ENCODE assay signal across 15 cellular contexts in genomic region chr15:55016225-55016624, GRCh38.
DNase-seq lines count a peak whose midpoint lies in the region; ATAC-seq and TF ChIP-seq lines count a peak whose summit lies in the region.
"Had no signal": no experiment of that assay in that cellular context is flagged by ENCODE, and none has a peak within 500 bp of the region (broad histone marks: within the 10 kb centered on the region; RNA-seq: fewer than 3 reads in every experiment).

No MANE protein-coding gene starts in this region.

- no peaks in the 10 kb centered on the region for H3K27me3 ChIP-seq in H7 (ENCODE audit: control insufficient read depth, insufficient read depth, low read length)
- H3K27me3 ChIP-seq in CD4-positive, alpha-beta T cell (ENCODE audit: control insufficient read depth, insufficient read depth, low read length), result peaks cover 5% of the 10 kb centered on the region
- H3K27me3 ChIP-seq: BLaER1 had no signal

- H3K9ac ChIP-seq in SK-N-MC (ENCODE audit: insufficient read length), result no peak overlapping the region
- H3K9ac ChIP-seq: BLaER1 had no signal

- peaks cover 9% of the 10 kb centered on the region for H3K4me1 Mint-ChIP-seq in nephron
- no peaks in the 10 kb centered on the region for H3K4me1 Mint-ChIP-seq in CD4-positive, alpha-beta T cell (ENCODE audit: low read depth)
- no peaks in the 10 kb centered on the region for H3K4me1 Mint-ChIP-seq in naive thymus-derived CD8-positive, alpha-beta T cell

- no peak for ATAC-seq in CD4-positive, alpha-beta T cell (ENCODE audit: poor library complexity)
- no peak for ATAC-seq in naive thymus-derived CD8-positive, alpha-beta T cell

- DNase-seq in H7 (peak; percentile 37), SK-N-MC (ENCODE audit: low read depth, low spot score) (no peak), iPS-NIHi11 (ENCODE audit: low spot score) (peak; percentile 6), Kasumi-1 (lab: John Stamatoyannopoulos, UW) (no peak)
- no peak for DNase-seq in CD4-positive, alpha-beta T cell
- no peak for DNase-seq in naive thymus-derived CD8-positive, alpha-beta T cell
- DNase-seq: 8988T, AML-193, DMS53, GF-D8, HCEC 1CT, HFFc6 had no signal

- H3K4me3 Mint-ChIP-seq in nephron, result no peak overlapping the region
- H3K4me3 Mint-ChIP-seq in CD4-positive, alpha-beta T cell, result no peak overlapping the region
- H3K4me3 Mint-ChIP-seq in naive thymus-derived CD8-positive, alpha-beta T cell, result no peak overlapping the region
- H3K4me3 Mint-ChIP-seq: HFFc6 had no signal

- H3K27ac Mint-ChIP-seq in nephron, result peak overlapping the region in 2 of 3 experiments; percentile 36 to 69
- H3K27ac Mint-ChIP-seq in CD4-positive, alpha-beta T cell, result no peak overlapping the region
- H3K27ac Mint-ChIP-seq in naive thymus-derived CD8-positive, alpha-beta T cell, result no peak overlapping the region
- H3K27ac Mint-ChIP-seq: HFFc6 had no signal

- no peaks in the 10 kb centered on the region for H3K9me3 ChIP-seq in SK-N-MC (ENCODE audit: low read depth, low read length)
- no peaks in the 10 kb centered on the region for H3K9me3 ChIP-seq in CD4-positive, alpha-beta T cell (ENCODE audit: control insufficient read depth, low read length)
- H3K9me3 ChIP-seq: BLaER1 had no signal

- intact Hi-C loops in CD4-positive, alpha-beta T cell (cut with DNase I, micrococcal nuclease), result no loop called here

- H3K36me3 Mint-ChIP-seq in nephron (ENCODE audit: low read depth), result no peaks in the 10 kb centered on the region
- no peaks in the 10 kb centered on the region for H3K36me3 Mint-ChIP-seq in CD4-positive, alpha-beta T cell (ENCODE audit: low read depth)
- H3K36me3 Mint-ChIP-seq in naive thymus-derived CD8-positive, alpha-beta T cell, result no peaks in the 10 kb centered on the region

- no peak for TF ChIP-seq CTCF in nephron (IDR thresholded peaks at IDR 0.05; ENCODE audit: unreplicated experiment in 3 of 3)
- no peak for TF ChIP-seq CTCF in CD4-positive, alpha-beta T cell (IDR thresholded peaks at IDR 0.05)

- H3K36me3 ChIP-seq in H7 (replicated peaks; ENCODE audit: control insufficient read depth, insufficient read depth, low read length) (no peaks in the 10 kb centered on the region), SK-N-MC (ENCODE audit: insufficient read depth, low read length) (no peaks in the 10 kb centered on the region)
- H3K36me3 ChIP-seq: BLaER1 had no signal

- H3K27ac ChIP-seq in SK-N-MC, result no peak overlapping the region
- no peak overlapping the region for H3K27ac ChIP-seq in CD4-positive, alpha-beta T cell (ENCODE audit: low read depth, low read length)
- H3K27ac ChIP-seq: BLaER1, HL-60 had no signal

- CTCF ChIA-PET in CD4-positive, alpha-beta T cell (lab: Charles Lee), result no interaction called here

- no peaks in the 10 kb centered on the region for H3K27me3 Mint-ChIP-seq in nephron (ENCODE audit: low read depth)
- H3K27me3 Mint-ChIP-seq in CD4-positive, alpha-beta T cell, result peaks cover 7% of the 10 kb centered on the region
- H3K27me3 Mint-ChIP-seq in naive thymus-derived CD8-positive, alpha-beta T cell, result peaks cover 10 to 25% (median 11%) of the 10 kb centered on the region in 5 donors

- H3K4me3 ChIP-seq in H7 (ENCODE audit: insufficient read depth, low read depth, low read length) (no peak overlapping the region), SK-N-MC (0 out of 2 replicates have a peak overlapping the region, but pooled peaks have one; percentile 7)
- H3K4me3 ChIP-seq: BLaER1 had no signal

- H3K9me3 Mint-ChIP-seq in nephron, result no peaks in the 10 kb centered on the region
- H3K9me3 Mint-ChIP-seq in CD4-positive, alpha-beta T cell, result no peaks in the 10 kb centered on the region
- no peaks in the 10 kb centered on the region for H3K9me3 Mint-ChIP-seq in naive thymus-derived CD8-positive, alpha-beta T cell

- POLR2A ChIA-PET in CD4-positive, alpha-beta T cell (lab: Charles Lee), result no interaction called here
- POLR2A ChIA-PET in naive thymus-derived CD8-positive, alpha-beta T cell (lab: Charles Lee), result no interaction called here

Comparison
In these comparisons a context has a peak if more than half of its experiments do, and no peak if none do; other contexts are left out.
1. DNase-seq: peak in H7 (single experiment) and iPS-NIHi11 (single experiment); none in SK-N-MC (single experiment), CD4-positive, alpha-beta T cell (0 of 10), naive thymus-derived CD8-positive, alpha-beta T cell (0 of 10) and Kasumi-1 (0 of 2).
2. H3K27ac Mint-ChIP-seq: peak in nephron (2 of 3); none in CD4-positive, alpha-beta T cell (single experiment) and naive thymus-derived CD8-positive, alpha-beta T cell (0 of 10).